ENCODE assay signal across 2 cellular contexts in the genomic region with DNA sequence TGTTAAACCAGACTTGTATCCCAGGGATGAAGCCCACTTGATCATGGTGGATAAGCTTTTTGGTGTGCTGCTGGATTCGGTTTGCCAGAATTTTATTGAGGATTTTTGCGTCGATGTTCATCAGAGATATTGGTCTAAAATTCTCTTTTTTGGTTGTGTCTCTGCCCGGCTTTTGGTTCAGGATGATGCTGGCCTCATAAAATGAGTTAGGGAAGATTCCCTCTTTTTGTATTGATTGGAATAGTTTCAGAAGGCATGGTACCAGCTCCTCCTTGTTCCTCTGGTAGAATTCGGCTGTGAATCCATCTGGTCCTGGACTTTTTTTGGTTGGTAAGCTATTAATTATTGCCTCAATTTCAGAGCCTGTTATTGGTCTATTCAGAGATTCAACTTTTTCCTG.
DNase-seq lines count a peak whose midpoint lies in the region; ATAC-seq, FAIRE-seq and TF ChIP-seq lines count a peak whose summit lies in the region.
"Not testable (repeated sequence)": the region's sequence is repeated elsewhere in the genome, so short reads cannot be mapped to it uniquely, and the experiment has no call there.

No MANE protein-coding gene starts in this region.

- H2BK12ac ChIP-seq in H1 (ENCODE audit: low read depth, low read length): not testable (repeated sequence)

- not testable (repeated sequence) for DNase-seq in GM23338 (ENCODE audit: low spot score); H1 (ENCODE audit: low read depth in 1 of 2, low spot score in 2 of 2)

- H3K4me1 ChIP-seq in GM23338 (ENCODE audit: insufficient read depth); H1 (replicated peaks in 1 of 4; ENCODE audit: control insufficient read depth in 3 of 4, insufficient read depth in 4 of 4, low read length in 3 of 4): not testable (repeated sequence)

- H3K79me1 ChIP-seq in H1 (ENCODE audit: low read depth, low read length): not testable (repeated sequence)

- not testable (repeated sequence) for H2BK5ac ChIP-seq in H1 (ENCODE audit: low read depth, low read length)

- H3K14ac ChIP-seq in H1 (ENCODE audit: insufficient read length): not testable (repeated sequence)

- not testable (repeated sequence) for TF ChIP-seq EP300 in H1 (IDR thresholded peaks at IDR 0.05; ENCODE audit: borderline replicate concordance in 1 of 2, low read depth in 2 of 2, low read length in 2 of 2)

- H3K27ac ChIP-seq in GM23338 (ENCODE audit: low read depth); H1 (ENCODE audit: low read depth, low read length): not testable (repeated sequence)

- H3K4me2 ChIP-seq in GM23338; H1 (ENCODE audit: insufficient read depth in 1 of 2, low read depth in 2 of 2, low read length in 2 of 2): not testable (repeated sequence)

- not testable (repeated sequence) for H3K4me3 ChIP-seq in GM23338; H1 (ENCODE audit: extremely low read depth in 1 of 4, insufficient read depth in 2 of 4, low read depth in 3 of 4, low read length in 4 of 4)

- POLR2A ChIA-PET in H1 (lab: Charles Lee; ENCODE audit: partially characterized antibody): interaction anchor here (0.6 to 2.0 kb wide), 4 partner anchors 16 to 952 kb away, joined by 3 to 6 read pairs (median 4); no protein-coding TSS in a partner anchor

- not testable (repeated sequence) for H4K20me1 ChIP-seq in GM23338 (replicated peaks; ENCODE audit: insufficient read depth); H1 (replicated peaks in 1 of 2; ENCODE audit: control insufficient read depth in 1 of 2, insufficient read depth in 2 of 2, low read length in 2 of 2)

- H3K4ac ChIP-seq in H1 (replicated peaks; ENCODE audit: insufficient read length, low read depth, low read length): not testable (repeated sequence)

- 87% methylated on average over 5 of the region's 5 CpGs; no CpG with 5 or more reads in 1 of the 2 experiments for WGBS in H1 (ENCODE audit: extremely low coverage in 1 of 2, insufficient coverage in 1 of 2, insufficient read length in 1 of 2, insufficient replicate concordance in 2 of 2, low coverage in 1 of 2, low lambda C conversion rate in 2 of 2, missing lambda C conversion rate in 1 of 2), 2 experiments

- ATAC-seq in GM23338: not testable (repeated sequence)

- not testable (repeated sequence) for TF ChIP-seq RAD21 in H1 (IDR thresholded peaks at IDR 0.05 in 1 of 2, conservative IDR thresholded peaks at IDR 0.05 in 1 of 2; ENCODE audit: low read depth in 2 of 2, low read length in 2 of 2)

- peaks cover 98% of the 10 kb centered on the region for H3K36me3 Mint-ChIP-seq in GM23338 (ENCODE audit: low read depth)

- H4K5ac ChIP-seq in H1 (ENCODE audit: insufficient read length, low read depth, low read length): not testable (repeated sequence)

- H3K36me3 ChIP-seq in GM23338 (ENCODE audit: insufficient read depth) (peaks cover 61% of the 10 kb centered on the region), H1 (ENCODE audit: control insufficient read depth in 2 of 4, insufficient read depth in 4 of 4, low read length in 3 of 4) (peaks cover 19 to 54% (median 37%) of the 10 kb centered on the region in 4 experiments)

- H2AFZ ChIP-seq in GM23338; H1 (ENCODE audit: low read length): not testable (repeated sequence)

- H3F3A ChIP-seq in GM23338 (replicated peaks; ENCODE audit: low read depth): peaks cover 56% of the 10 kb centered on the region

- H3K79me2 ChIP-seq in GM23338 (replicated peaks; ENCODE audit: insufficient read depth): peaks cover 21% of the 10 kb centered on the region
- not testable (repeated sequence) for H3K79me2 ChIP-seq in H1 (ENCODE audit: control insufficient read depth in 1 of 2, insufficient read depth in 2 of 2, low read length in 2 of 2)

- H3K23me2 ChIP-seq in H1 (ENCODE audit: low read depth, low read length): not testable (repeated sequence)

- H3K18ac ChIP-seq in H1 (ENCODE audit: extremely low read depth, low read length): not testable (repeated sequence)

- H3K23ac ChIP-seq in H1 (ENCODE audit: insufficient read length): not testable (repeated sequence)

- H4K91ac ChIP-seq in H1 (replicated peaks; ENCODE audit: insufficient read length, low read length): not testable (repeated sequence)

- not testable (repeated sequence) for FAIRE-seq in H1 (lab: Jason Lieb, UNC)

- not testable (repeated sequence) for H3K56ac ChIP-seq in H1 (replicated peaks; ENCODE audit: insufficient read length, low read depth, low read length)

- H3K27me3 Mint-ChIP-seq in GM23338 (ENCODE audit: insufficient read depth, low read depth, poor library complexity): peaks cover 85% of the 10 kb centered on the region

- H2BK120ac ChIP-seq in H1 (replicated peaks; ENCODE audit: low read depth, low read length): not testable (repeated sequence)

- H2BK20ac ChIP-seq in H1 (ENCODE audit: low read length): not testable (repeated sequence)

- not testable (repeated sequence) for H4K8ac ChIP-seq in H1 (ENCODE audit: extremely low read depth, insufficient read depth, low read length)

- peak overlapping the region; percentile 21; the same call in 2 of the 3 replicates for H3K4me3 Mint-ChIP-seq in GM23338

- H3K4me1 Mint-ChIP-seq in GM23338: not testable (repeated sequence)

- not testable (repeated sequence) for TF ChIP-seq POLR2A in H1 (IDR thresholded peaks at IDR 0.05; ENCODE audit: control extremely low read depth in 1 of 2, low read depth in 2 of 2, low read length in 2 of 2)

- peaks cover 98% of the 10 kb centered on the region for H3K9me3 Mint-ChIP-seq in GM23338

- H3K9ac ChIP-seq in H1 (replicated peaks in 1 of 4; ENCODE audit: extremely low read depth in 1 of 4, low read depth in 3 of 4, low read length in 3 of 4): not testable (repeated sequence)

- not testable (repeated sequence) for H3K27ac Mint-ChIP-seq in GM23338

- H2AK5ac ChIP-seq in H1 (ENCODE audit: low read depth, low read length): not testable (repeated sequence)

- not testable (repeated sequence) for H2BK15ac ChIP-seq in H1 (ENCODE audit: low read length)

- peaks cover 17% of the 10 kb centered on the region for H3K27me3 ChIP-seq in GM23338 (ENCODE audit: insufficient read depth)
- H3K27me3 ChIP-seq in H1 (replicated peaks in 1 of 4; ENCODE audit: control insufficient read depth in 3 of 4, extremely low read depth in 1 of 4, insufficient read depth in 3 of 4, low read length in 3 of 4): not testable (repeated sequence)

- CTCF ChIA-PET in H1 (lab: Charles Lee; ENCODE audit: partially characterized antibody): not testable (repeated sequence)

- peaks cover 60 to 62% of the 10 kb centered on the region in 2 experiments for H3K9me3 ChIP-seq in H1 (ENCODE audit: insufficient read depth in 2 of 2, low read depth in 1 of 2, low read length in 1 of 2)

- not testable (repeated sequence) for H3K9me2 ChIP-seq in GM23338 (ENCODE audit: insufficient read depth)

- not testable (repeated sequence) for TF ChIP-seq CTCF in GM23338 (conservative IDR thresholded peaks at IDR 0.05; ENCODE audit: low read depth in 2 of 2); H1 (IDR thresholded peaks at IDR 0.05; ENCODE audit: control extremely low read depth in 1 of 3, insufficient read depth in 1 of 3, low read depth in 1 of 3, low read length in 3 of 3)

TF ChIP-seq in GM23338, 12 proteins besides CTCF, POLR2A, EP300 and RAD21:
- TF ChIP-seq POLR2AphosphoS5 (IDR thresholded peaks at IDR 0.05; ENCODE audit: low read depth): peak; percentile 10; the same call in 1 of the 2 replicates

TF ChIP-seq in H1, 55 proteins besides CTCF, POLR2A, EP300 and RAD21:
- TF ChIP-seq GTF2F1 (IDR thresholded peaks at IDR 0.05; ENCODE audit: borderline replicate concordance, low read depth, low read length) (peak; percentile 86; the same call in 1 of the 2 replicates), POLR2AphosphoS5 (IDR thresholded peaks at IDR 0.05; ENCODE audit: low read depth, low read length) (peak; percentile 67), CHD2 (IDR thresholded peaks at IDR 0.05; ENCODE audit: low read length) (peak; percentile 54)
